Comparison of ENCODE assay signal across 7 cellular contexts in the genomic region with DNA sequence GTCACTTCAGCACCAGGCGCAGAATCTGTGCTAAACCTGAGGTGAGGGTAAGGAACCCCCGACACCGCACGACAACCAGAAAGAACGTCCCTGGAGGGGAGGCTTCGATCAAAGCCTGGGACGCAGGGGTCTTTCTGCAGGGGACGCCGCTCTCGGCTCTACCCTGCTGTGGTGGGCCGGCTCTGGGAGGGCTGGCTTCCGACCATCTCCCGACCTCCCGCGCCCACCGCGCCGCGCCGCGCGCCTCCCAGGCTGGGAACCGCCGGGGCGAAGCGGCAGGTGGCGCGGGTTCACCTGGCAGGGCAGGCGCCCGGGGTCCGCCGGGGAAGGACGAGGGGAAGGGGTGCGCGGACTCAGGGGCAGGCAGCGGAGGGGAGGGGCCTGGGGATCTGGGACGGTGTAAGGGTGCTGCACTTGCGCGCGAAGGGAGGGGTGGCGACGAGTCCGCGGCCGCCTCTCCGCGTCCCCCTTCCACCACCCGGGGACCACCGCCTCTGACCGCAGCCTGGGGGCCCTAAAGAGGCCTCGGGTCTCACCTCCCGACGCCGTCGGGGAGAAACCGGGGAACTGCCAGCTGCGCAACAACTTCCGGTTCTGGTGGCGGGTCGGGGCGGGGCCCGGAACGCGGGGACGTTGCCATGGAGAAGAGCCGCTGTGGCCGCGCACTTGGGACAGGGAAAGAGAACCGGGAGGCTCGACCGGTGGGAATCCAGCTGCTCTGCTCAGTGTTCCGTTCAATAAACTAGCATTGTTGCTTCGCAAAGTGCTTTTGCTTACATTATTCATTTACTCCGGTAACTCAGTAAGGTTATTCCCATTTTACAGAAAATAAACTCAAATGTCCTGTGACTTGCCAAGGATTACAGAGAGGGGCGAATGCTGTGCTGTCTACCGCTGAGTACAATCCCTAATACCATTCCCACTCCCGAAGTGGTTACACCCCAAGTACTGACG.
DNase-seq lines count a peak whose midpoint lies in the region; ATAC-seq lines count a peak whose summit lies in the region.

A gene (minus strand): TSS at position 596 of the 954 bp plus-strand sequence. CDS start 3,045 bp downstream, outside the sequence.

- no peaks in the 10 kb centered on the region for H3K9me3 Mint-ChIP-seq in central memory CD8-positive, alpha-beta T cell

- H3K27me3 Mint-ChIP-seq in central memory CD8-positive, alpha-beta T cell = no peaks in the 10 kb centered on the region

- peaks cover 6% of the 10 kb centered on the region for H3K36me3 Mint-ChIP-seq in central memory CD8-positive, alpha-beta T cell (ENCODE audit: insufficient read depth)

- ATAC-seq in GM18511 (IDR thresholded peaks at IDR 0.05; ENCODE audit: unreplicated experiment) (peak; percentile 84), HG02970 (IDR thresholded peaks at IDR 0.05; ENCODE audit: low FRiP score, unreplicated experiment) (peak; percentile 60)
- ATAC-seq in central memory CD8-positive, alpha-beta T cell (replicated peaks; ENCODE audit: extremely low read depth, poor library complexity, severe bottlenecking) = peak; percentile 70

- H3K4me3 Mint-ChIP-seq in central memory CD8-positive, alpha-beta T cell = peak within 1 kb of the TSS; percentile 85

- DNase-seq in NCI-H2107 (lab: John Stamatoyannopoulos, UW) (peak; percentile 10), kidney glomerular epithelial cell (lab: John Stamatoyannopoulos, UW) (peak; percentile 16)
- DNase-seq in activated CD4-positive, CD25-positive, alpha-beta regulatory T cell (lab: John Stamatoyannopoulos, UW) = peak; percentile 16 to 41 (median 38)
- DNase-seq in central memory CD8-positive, alpha-beta T cell (ENCODE audit: low spot score in 2 of 2) = peak; percentile 31 to 49
- peak; percentile 82 for DNase-seq in stimulated activated CD4-positive, alpha-beta T cell treated with anti-CD3 and anti-CD28 coated beads, Interleukin-15, amount 100 ng/mL, for 24 hours

- H3K4me1 Mint-ChIP-seq in central memory CD8-positive, alpha-beta T cell = peaks cover 5% of the 10 kb centered on the region

- H3K27ac Mint-ChIP-seq in central memory CD8-positive, alpha-beta T cell (ENCODE audit: low read depth) = peak within 1 kb of the TSS; percentile 76

Comparison
In these comparisons a context has a peak if more than half of its experiments do, and no peak if none do; other contexts are left out.
1. Peak in every context shown above with its lines: DNase-seq and ATAC-seq.
2. DNase-seq: peak in every context shown above with its lines; median percentile 82 in stimulated activated CD4-positive, alpha-beta T cell treated with anti-CD3 and anti-CD28 coated beads, Interleukin-15, amount 100 ng/mL, for 24 hours; 40 in central memory CD8-positive, alpha-beta T cell; 38 in activated CD4-positive, CD25-positive, alpha-beta regulatory T cell; 16 in kidney glomerular epithelial cell; 10 in NCI-H2107.